12 cellular contexts compared by ENCODE assay signal in the genomic region with DNA sequence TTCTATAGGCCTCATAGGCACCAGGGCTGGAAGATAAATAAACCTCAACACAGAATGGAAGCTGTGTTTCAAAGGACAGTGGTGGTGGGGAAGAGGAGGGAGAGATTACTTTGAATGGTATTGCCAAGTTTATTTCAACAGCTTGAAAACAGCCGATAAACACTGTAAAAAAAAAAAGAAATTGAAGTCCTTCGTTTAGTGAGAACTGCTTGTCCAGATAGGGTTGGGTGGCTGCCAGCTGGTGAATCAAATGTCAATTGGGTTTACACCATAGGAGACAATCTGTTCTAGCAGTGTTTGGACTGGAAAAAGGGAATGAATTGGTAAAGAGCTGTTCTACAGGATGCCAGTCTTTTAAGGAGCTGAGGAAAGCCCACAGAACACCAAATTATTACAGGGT.
DNase-seq lines count a peak whose midpoint lies in the region; ATAC-seq and TF ChIP-seq lines count a peak whose summit lies in the region.
"Had no signal": no experiment of that assay in that cellular context is flagged by ENCODE, and none has a peak within 500 bp of the region (broad histone marks: within the 10 kb centered on the region; RNA-seq: fewer than 3 reads in every experiment).

No MANE protein-coding gene starts in this region.

- peaks cover 5% of the 10 kb centered on the region for H3K4me1 ChIP-seq in ovary (ENCODE audit: insufficient read depth)
- H3K4me1 ChIP-seq: Caco-2 had no signal

- ATAC-seq in GM21367 (IDR thresholded peaks at IDR 0.05; ENCODE audit: unreplicated experiment): no peak
- no peak for ATAC-seq in HG02763 (IDR thresholded peaks at IDR 0.05; ENCODE audit: unreplicated experiment)
- ATAC-seq in GM18519 (IDR thresholded peaks at IDR 0.05; ENCODE audit: low FRiP score, unreplicated experiment): no peak

- no peak for TF ChIP-seq CTCF in epithelial cell of esophagus (IDR thresholded peaks at IDR 0.05; ENCODE audit: insufficient read depth, low read depth, low read length, missing control alignments)
- TF ChIP-seq CTCF in ovary (IDR thresholded peaks at IDR 0.05): no peak

- H3K27me3 ChIP-seq in ovary: no peaks in the 10 kb centered on the region

- 3 to 4% (median 4%) methylated on average over 2 of the region's 2 CpGs for WGBS in ovary, 3 donors

- no peak for TF ChIP-seq POLR2A in ovary (IDR thresholded peaks at IDR 0.05)

- intact Hi-C loops in ovary (cut with DNase I): loop anchor here in 1 of 4 donors (5.0 kb wide), 1 partner anchor 141 kb away; no protein-coding TSS in a partner anchor

- H3K4me3 ChIP-seq in epithelial cell of esophagus (ENCODE audit: low read length) (no peak overlapping the region), ovary (no peak overlapping the region)

- H3K36me3 ChIP-seq in ovary: no peaks in the 10 kb centered on the region

- DNase-seq in EL (peak; percentile 23), NCI-H2029 treated with DMSO at 0.1 percent for 48 hours (lab: John Stamatoyannopoulos, UW) (peak; percentile 37), epithelial cell of esophagus (ENCODE audit: low read depth) (peak; percentile 36), ovary (peak; percentile 78 to 85 (median 84)), mesenteric fat pad (ENCODE audit: low spot score) (no peak)
- DNase-seq: activated CD4-positive, alpha-beta T cell treated with anti-CD3 and anti-CD28 coated beads for 4 hours; aorta; Caco-2; naive B cell had no signal

- peak overlapping the region; percentile 12 to 18 for H3K27ac ChIP-seq in ovary

- TF ChIP-seq EP300 in ovary (IDR thresholded peaks at IDR 0.05): no peak

- no peaks in the 10 kb centered on the region for H3K9me3 ChIP-seq in ovary
- H3K9me3 ChIP-seq: Caco-2 had no signal
